Comparison of ENCODE assay signal across 8 cellular contexts in genomic region chr7:44881610-44882009, GRCh38. TPM values are rescaled to one million over a fixed set of nuclear protein-coding genes. Genes with fewer than 3 reads are reported as not detected.
DNase-seq lines count a peak whose midpoint lies in the region; ATAC-seq and TF ChIP-seq lines count a peak whose summit lies in the region.

No MANE protein-coding gene starts in this region.

- H3K4me1 Mint-ChIP-seq in CD4-positive, alpha-beta T cell (ENCODE audit: low read depth) = peaks cover 56% of the 10 kb centered on the region

- H3K27me3 ChIP-seq in CD4-positive, alpha-beta T cell (ENCODE audit: control insufficient read depth, insufficient read depth, low read length) = no peaks in the 10 kb centered on the region
- H3K27me3 ChIP-seq in mucosa of stomach (ENCODE audit: control insufficient read depth, insufficient read depth, low read length) = no peaks in the 10 kb centered on the region
- no peaks in the 10 kb centered on the region for H3K27me3 ChIP-seq in Peyer's patch

- in situ Hi-C loops in KBM-7 (cut with MboI; ENCODE audit: low pct_unique_long_range_greater_than_20kb, low sequenced_read_pairs) = no loop called here

- POLR2A ChIA-PET in CD4-positive, alpha-beta T cell (lab: Charles Lee) = interaction anchor here (0.8 to 3.2 kb wide), 7 partner anchors 10 to 392 kb away, joined by 4 to 23 read pairs (median 5); partner anchors contain the start of gene H2AZ2

- peaks cover 27% of the 10 kb centered on the region for H3K9me3 ChIP-seq in CD4-positive, alpha-beta T cell (ENCODE audit: control insufficient read depth, low read length)
- H3K9me3 ChIP-seq in mucosa of stomach (ENCODE audit: control insufficient read depth, low read length) (no peaks in the 10 kb centered on the region), Peyer's patch (no peaks in the 10 kb centered on the region)

- H3K27me3 Mint-ChIP-seq in CD4-positive, alpha-beta T cell = no peaks in the 10 kb centered on the region

- ATAC-seq in CD4-positive, alpha-beta T cell (ENCODE audit: poor library complexity) = no peak

- H3K4me1 ChIP-seq in mucosa of stomach (ENCODE audit: control insufficient read depth, insufficient read depth, low read length) = peaks cover 43% of the 10 kb centered on the region
- H3K4me1 ChIP-seq in Peyer's patch = peaks cover 0 to 59% (median 3%) of the 10 kb centered on the region in 4 donors

- no peak overlapping the region for H3K27ac ChIP-seq in CD4-positive, alpha-beta T cell (ENCODE audit: low read depth, low read length)
- H3K27ac ChIP-seq in substantia nigra (ENCODE audit: low read depth, low read length, poor library complexity, severe bottlenecking) (no peak overlapping the region), Peyer's patch (no peak overlapping the region)

- TF ChIP-seq POLR2A in Peyer's patch (IDR thresholded peaks at IDR 0.05) = no peak

- no peak for TF ChIP-seq CTCF in CD4-positive, alpha-beta T cell (IDR thresholded peaks at IDR 0.05)
- no peak for TF ChIP-seq CTCF in Peyer's patch (IDR thresholded peaks at IDR 0.05)

- H3K27ac Mint-ChIP-seq in CD4-positive, alpha-beta T cell = peak overlapping the region; percentile 73

- CTCF ChIA-PET in CD4-positive, alpha-beta T cell (lab: Charles Lee) = interaction anchor here (1.0 to 4.8 kb wide), 6 partner anchors 10 to 300 kb away, joined by 3 to 24 read pairs (median 4); partner anchors contain the start of gene TMED4

- intact Hi-C loops in CD4-positive, alpha-beta T cell (cut with DNase I, micrococcal nuclease) = no loop called here

- H3K36me3 Mint-ChIP-seq in CD4-positive, alpha-beta T cell (ENCODE audit: low read depth) = peaks cover 63% of the 10 kb centered on the region

- H3K4me3 ChIP-seq in mucosa of stomach (ENCODE audit: low read length) (no peak overlapping the region), Peyer's patch (peak overlapping the region in 1 of 4 donors; percentile 28)

- DNase-seq in CD4-positive, alpha-beta T cell = no peak
- DNase-seq in KBM-7 (peak; percentile 56), amniotic stem cell (lab: John Stamatoyannopoulos, UW) (peak; percentile 42), NCI-H1092 (lab: John Stamatoyannopoulos, UW) (no peak), substantia nigra (lab: John Stamatoyannopoulos, UW) (no peak), DMS79 (lab: John Stamatoyannopoulos, UW) (no peak), Peyer's patch (no peak)

- peak overlapping the region; percentile 45 for H3K9ac ChIP-seq in mucosa of stomach (ENCODE audit: low read length)

- H3K4me3 Mint-ChIP-seq in CD4-positive, alpha-beta T cell = peak overlapping the region; percentile 65

- H3K36me3 ChIP-seq in mucosa of stomach (ENCODE audit: control insufficient read depth, insufficient read depth, low read length) (no peaks in the 10 kb centered on the region), Peyer's patch (no peaks in the 10 kb centered on the region)

- H3K9me3 Mint-ChIP-seq in CD4-positive, alpha-beta T cell = peaks cover 7% of the 10 kb centered on the region

RNA-seq across cellular contexts. Expression of gene PURB, which starts 3.7 kb away (rescaled TPM):
- total RNA-seq in CD4-positive, alpha-beta T cell = 10 to 100 TPM; 17.0 to 17.4 TPM
- total RNA-seq in Peyer's patch = 10 to 100 TPM; 13.8 to 21.5 (median 15.8) TPM

RNA-seq across cellular contexts. Expression of gene H2AZ2, which starts 33.7 kb away (rescaled TPM):
- 100 to 1,000 TPM; 145 to 156 TPM for total RNA-seq in CD4-positive, alpha-beta T cell
- 10 to 100 TPM; 67.7 to 83.2 (median 74.3) TPM for total RNA-seq in Peyer's patch

Comparison
In these comparisons a context has a peak if more than half of its experiments do, and no peak if none do; other contexts are left out.
1. DNase-seq: peak in KBM-7 (single experiment) and amniotic stem cell (single experiment); none in CD4-positive, alpha-beta T cell (0 of 10), NCI-H1092 (single experiment), substantia nigra (0 of 49), DMS79 (single experiment) and Peyer's patch (0 of 3).